In the genomic region with DNA sequence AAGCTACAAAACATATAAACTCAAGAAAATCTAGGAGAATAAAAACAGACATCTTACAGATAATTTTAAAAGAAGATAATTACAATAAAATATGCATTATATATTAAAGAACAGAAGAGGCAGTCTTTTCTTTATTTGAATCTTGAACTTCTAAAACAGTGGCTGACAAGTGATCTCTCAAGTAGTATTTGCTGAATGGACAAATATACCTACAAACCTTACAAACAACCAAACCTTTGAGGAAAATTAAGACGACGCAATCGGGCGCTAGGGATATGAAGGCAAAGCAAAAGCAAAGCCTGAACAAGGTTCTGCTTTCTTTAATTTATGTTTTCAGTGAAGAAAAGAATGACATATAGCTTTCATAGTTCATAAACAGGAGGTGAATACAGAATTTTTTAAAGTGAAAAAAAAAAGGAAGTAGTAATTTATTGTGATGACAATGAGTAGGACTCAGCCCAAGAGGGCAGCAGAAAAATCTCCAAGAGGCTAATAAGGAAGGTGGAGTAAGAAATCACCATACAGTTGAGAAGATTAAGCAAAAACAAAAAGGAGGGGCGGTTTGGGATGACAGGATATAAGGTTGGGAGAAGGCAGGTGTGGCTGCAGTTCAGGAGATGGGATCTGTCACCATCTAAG, we compare ENCODE assay signal across 19 cellular contexts.
"Had no signal": no experiment of that assay in that cellular context is flagged by ENCODE, and none has a peak within 500 bp of the region (broad histone marks: within the 10 kb centered on the region; RNA-seq: fewer than 3 reads in every experiment).

No MANE protein-coding gene starts in this region.

- H3K9ac ChIP-seq: parathyroid adenoma had no signal

- H3K79me2 ChIP-seq: parathyroid adenoma had no signal

- H3K4me3 Mint-ChIP-seq: activated CD4-positive, alpha-beta memory T cell treated with anti-CD3 and anti-CD28 coated beads, Interleukin-2, amount 10 ng/mL, durations not matched to agents 7 days and 5 days; activated CD4-positive, alpha-beta T cell treated with anti-CD3 and anti-CD28 coated beads, Interleukin-2, amount 10 ng/mL, durations not matched to agents 24 days and 14 days; activated naive CD4-positive, alpha-beta T cell treated with anti-CD3 and anti-CD28 coated beads, Interleukin-2, amount 10 ng/mL, durations not matched to agents 7 days and 5 days; activated T-cell treated with anti-CD3 and anti-CD28 coated beads, Interleukin-2, amount 50 U/mL, for 72 hours; nephron; stimulated activated effector memory CD8-positive, alpha-beta T cell treated with anti-CD3 and anti-CD28 coated beads, Interleukin-12 subunit alpha, Interleukin-12 subunit beta, amount 100 ng/mL, for 72 hours had no signal

- H3K27ac Mint-ChIP-seq: activated CD4-positive, alpha-beta memory T cell treated with anti-CD3 and anti-CD28 coated beads, Interleukin-2, amount 10 ng/mL, durations not matched to agents 7 days and 5 days; activated CD4-positive, alpha-beta T cell treated with anti-CD3 and anti-CD28 coated beads, Interleukin-2, amount 10 ng/mL, durations not matched to agents 24 days and 14 days; activated naive CD4-positive, alpha-beta T cell treated with anti-CD3 and anti-CD28 coated beads, Interleukin-2, amount 10 ng/mL, durations not matched to agents 7 days and 5 days; nephron; stimulated activated effector memory CD8-positive, alpha-beta T cell treated with anti-CD3 and anti-CD28 coated beads, Interleukin-12 subunit alpha, Interleukin-12 subunit beta, amount 100 ng/mL, for 72 hours had no signal

- H3K4me1 ChIP-seq: colonic mucosa, esophagus muscularis mucosa, left ventricle myocardium inferior, parathyroid adenoma, transverse colon had no signal

- H3K4me3 ChIP-seq: colonic mucosa, dorsolateral prefrontal cortex, esophagus muscularis mucosa, left ventricle myocardium inferior, transverse colon had no signal

- ATAC-seq: activated T-cell treated with anti-CD3 and anti-CD28 coated beads, Interleukin-2, amount 50 U/mL, for 72 hours; right cardiac atrium; stimulated activated effector memory CD8-positive, alpha-beta T cell treated with anti-CD3 and anti-CD28 coated beads, Interleukin-12 subunit alpha, Interleukin-12 subunit beta, amount 100 ng/mL, for 72 hours had no signal

- H3K27me3 ChIP-seq: colonic mucosa, dorsolateral prefrontal cortex, esophagus muscularis mucosa, transverse colon had no signal

- H3K4me1 Mint-ChIP-seq: activated CD4-positive, alpha-beta memory T cell treated with anti-CD3 and anti-CD28 coated beads, Interleukin-2, amount 10 ng/mL, durations not matched to agents 7 days and 5 days; activated CD4-positive, alpha-beta T cell treated with anti-CD3 and anti-CD28 coated beads, Interleukin-2, amount 10 ng/mL, durations not matched to agents 24 days and 14 days; activated naive CD4-positive, alpha-beta T cell treated with anti-CD3 and anti-CD28 coated beads, Interleukin-2, amount 10 ng/mL, durations not matched to agents 7 days and 5 days; stimulated activated effector memory CD8-positive, alpha-beta T cell treated with anti-CD3 and anti-CD28 coated beads, Interleukin-12 subunit alpha, Interleukin-12 subunit beta, amount 100 ng/mL, for 72 hours had no signal

- H3K36me3 ChIP-seq: colonic mucosa had no signal

- H3K9me3 Mint-ChIP-seq: activated CD4-positive, alpha-beta T cell treated with anti-CD3 and anti-CD28 coated beads, Interleukin-2, amount 10 ng/mL, durations not matched to agents 24 days and 14 days; stimulated activated effector memory CD8-positive, alpha-beta T cell treated with anti-CD3 and anti-CD28 coated beads, Interleukin-12 subunit alpha, Interleukin-12 subunit beta, amount 100 ng/mL, for 72 hours had no signal

- H3K27me3 Mint-ChIP-seq: activated CD4-positive, alpha-beta memory T cell treated with anti-CD3 and anti-CD28 coated beads, Interleukin-2, amount 10 ng/mL, durations not matched to agents 7 days and 5 days; activated CD4-positive, alpha-beta T cell treated with anti-CD3 and anti-CD28 coated beads, Interleukin-2, amount 10 ng/mL, durations not matched to agents 24 days and 14 days; activated naive CD4-positive, alpha-beta T cell treated with anti-CD3 and anti-CD28 coated beads, Interleukin-2, amount 10 ng/mL, durations not matched to agents 7 days and 5 days had no signal

- H2AFZ ChIP-seq: parathyroid adenoma had no signal

- H3K27ac ChIP-seq: colonic mucosa, dorsolateral prefrontal cortex, esophagus muscularis mucosa, left ventricle myocardium inferior, parathyroid adenoma, transverse colon had no signal

- H3K9me3 ChIP-seq: colonic mucosa, esophagus muscularis mucosa, transverse colon had no signal

- DNase-seq: activated CD4-positive, alpha-beta memory T cell treated with anti-CD3 and anti-CD28 coated beads, Interleukin-2, amount 10 ng/mL, durations not matched to agents 7 days and 5 days; activated CD4-positive, alpha-beta T cell treated with anti-CD3 and anti-CD28 coated beads, Interleukin-2, amount 10 ng/mL, durations not matched to agents 24 days and 14 days; activated effector memory CD4-positive, alpha-beta T cell treated with Interleukin-2 at 50 U/mL for 16 hours; activated naive CD4-positive, alpha-beta T cell treated with anti-CD3 and anti-CD28 coated beads, Interleukin-2, amount 10 ng/mL, durations not matched to agents 7 days and 5 days; activated T-cell treated with anti-CD3 and anti-CD28 coated beads, Interleukin-2, amount 50 U/mL, for 72 hours; amygdala; colonic mucosa; dorsolateral prefrontal cortex; glutamatergic neuron; hippocampal formation; left ventricle myocardium inferior; midbrain; right cardiac atrium; stimulated activated CD4-positive, alpha-beta T cell treated with anti-CD3 and anti-CD28 coated beads, Interleukin-1b, Interleukin-23, amount 100 ng/mL, for 48 hours; transverse colon had no signal
